In genomic region chr17:45144199-45145034, GRCh38 we compare ENCODE assay signal across 8 cellular contexts. TPM values are rescaled to one million over a fixed set of nuclear protein-coding genes. Genes with fewer than 3 reads are reported as not detected.
DNase-seq lines count a peak whose midpoint lies in the region; TF ChIP-seq lines count a peak whose summit lies in the region.

No MANE protein-coding gene starts in this region.

- TF ChIP-seq CTCF in GM10266 (IDR thresholded peaks at IDR 0.05; ENCODE audit: control insufficient read depth, insufficient read depth, low read depth, missing control alignments) = no peak

- peak; percentile 71 for DNase-seq in GM10266 (ENCODE audit: extremely low spot score)
- DNase-seq in activated CD8-positive, alpha-beta memory T cell treated with anti-CD3 and anti-CD28 coated beads, Interleukin-2, amount 50 U/mL, for 48 hours = peak; percentile 63
- peak; percentile 77 for DNase-seq in cardiac septum (ENCODE audit: low spot score)
- peak; percentile 49 for DNase-seq in retina
- no peak for DNase-seq in NCI-H510A treated with DMSO at 0.1 percent for 48 hours (lab: John Stamatoyannopoulos, UW)
- no peak for DNase-seq in activated CD4-positive, CD25-positive, alpha-beta regulatory T cell treated with anti-CD3 and anti-CD28 coated beads, Interleukin-2, amount 50 U/mL, for 72 hours
- no peak for DNase-seq in putamen (ENCODE audit: low spot score)
- DNase-seq in NCI-H187 treated with DMSO at 0.1 percent for 48 hours (lab: John Stamatoyannopoulos, UW) = no peak

- intact Hi-C loops in cardiac septum (cut with DNase I) = no loop called here

RNA-seq across cellular contexts. Expression of gene HEXIM1, which starts 3.9 kb away (rescaled TPM):
- total RNA-seq in cardiac septum = 19.8 TPM

RNA-seq across cellular contexts. Expression of gene ACBD4, which starts 8.9 kb away (rescaled TPM):
- total RNA-seq in cardiac septum = 6.4 TPM

RNA-seq across cellular contexts. Expression of gene PLCD3, which starts 12.1 kb away (rescaled TPM):
- 87.6 TPM for total RNA-seq in cardiac septum

RNA-seq across cellular contexts. Expression of gene HEXIM2, which starts 17.3 kb away (rescaled TPM):
- total RNA-seq in cardiac septum = 3.3 TPM

Comparison
In these comparisons a context has a peak if more than half of its experiments do, and no peak if none do; other contexts are left out.
1. DNase-seq: peak in GM10266 (single experiment), activated CD8-positive, alpha-beta memory T cell treated with anti-CD3 and anti-CD28 coated beads, Interleukin-2, amount 50 U/mL, for 48 hours (single experiment), cardiac septum (single experiment) and retina (single experiment); none in NCI-H510A treated with DMSO at 0.1 percent for 48 hours (single experiment), activated CD4-positive, CD25-positive, alpha-beta regulatory T cell treated with anti-CD3 and anti-CD28 coated beads, Interleukin-2, amount 50 U/mL, for 72 hours (single experiment), putamen (single experiment) and NCI-H187 treated with DMSO at 0.1 percent for 48 hours (single experiment).